ENCODE assay signal across 8 cellular contexts in genomic region chr5:174532453-174533126, GRCh38.
A peak's percentile ranks its signal among the peaks of the same experiment; 100 is the strongest.
DNase-seq lines count a peak whose midpoint lies in the region; ATAC-seq and TF ChIP-seq lines count a peak whose summit lies in the region.

No MANE protein-coding gene starts in this region.

- CTCF ChIA-PET in BJ (lab: Yijun Ruan, JAX), result no interaction called here
- CTCF ChIA-PET in CD4-positive, alpha-beta memory T cell (lab: Charles Lee; ENCODE audit: partially characterized antibody), result no interaction called here

- H3K27me3 ChIP-seq in BJ (ENCODE audit: control insufficient read depth, insufficient read depth, low read length), result no peaks in the 10 kb centered on the region
- no peaks in the 10 kb centered on the region for H3K27me3 ChIP-seq in CD4-positive, alpha-beta memory T cell (ENCODE audit: insufficient read depth, low read length)

- H3K4me3 ChIP-seq in BJ (ENCODE audit: low read depth, low read length), result no peak overlapping the region
- no peak overlapping the region for H3K4me3 ChIP-seq in CD4-positive, alpha-beta memory T cell (ENCODE audit: low read length in 2 of 2)

- no peak for ATAC-seq in HG02642 (IDR thresholded peaks at IDR 0.05; ENCODE audit: poor library complexity, unreplicated experiment)

- peaks cover 23% of the 10 kb centered on the region for H3K4me1 Mint-ChIP-seq in nephron
- peaks cover 0 to 27% (median under 1%) of the 10 kb centered on the region in 4 donors for H3K4me1 Mint-ChIP-seq in CD4-positive, alpha-beta memory T cell

- H3K4me3 Mint-ChIP-seq in nephron, result no peak overlapping the region
- H3K4me3 Mint-ChIP-seq in CD4-positive, alpha-beta memory T cell, result no peak overlapping the region

- POLR2A ChIA-PET in BJ (lab: Charles Lee), result no interaction called here
- POLR2A ChIA-PET in CD4-positive, alpha-beta memory T cell (lab: Charles Lee; ENCODE audit: partially characterized antibody), result no interaction called here

- intact Hi-C loops in CD4-positive, alpha-beta memory T cell (cut with micrococcal nuclease), result no loop called here

- no peak overlapping the region for H3K27ac ChIP-seq in CD4-positive, alpha-beta memory T cell (ENCODE audit: low read depth, low read length)

- H3K27ac Mint-ChIP-seq in nephron, result peak overlapping the region in 2 of 3 experiments; percentile 3 to 8
- no peak overlapping the region for H3K27ac Mint-ChIP-seq in CD4-positive, alpha-beta memory T cell

- H3K36me3 ChIP-seq in BJ (ENCODE audit: control insufficient read depth, insufficient read depth, low read length), result no peaks in the 10 kb centered on the region
- no peaks in the 10 kb centered on the region for H3K36me3 ChIP-seq in CD4-positive, alpha-beta memory T cell (ENCODE audit: insufficient read depth, low read length)

- peaks cover 44% of the 10 kb centered on the region for H3K27me3 Mint-ChIP-seq in nephron (ENCODE audit: low read depth)
- peaks cover 0 to 5% of the 10 kb centered on the region in 2 donors for H3K27me3 Mint-ChIP-seq in CD4-positive, alpha-beta memory T cell

- H3K4me1 ChIP-seq in CD4-positive, alpha-beta memory T cell (ENCODE audit: insufficient read depth, low read length), result peaks cover 4% of the 10 kb centered on the region

- no peak for TF ChIP-seq CTCF in BJ (IDR thresholded peaks at IDR 0.05; ENCODE audit: insufficient read depth, low read depth, low read length)
- TF ChIP-seq CTCF in nephron (IDR thresholded peaks at IDR 0.05; ENCODE audit: unreplicated experiment in 3 of 3), result no peak

- no peaks in the 10 kb centered on the region for H3K36me3 Mint-ChIP-seq in nephron (ENCODE audit: low read depth)
- H3K36me3 Mint-ChIP-seq in CD4-positive, alpha-beta memory T cell, result no peaks in the 10 kb centered on the region

- DNase-seq in BJ (ENCODE audit: low read depth) (peak; percentile 65), HuH-7 (ENCODE audit: low spot score) (peak; percentile 20), T1000 (lab: John Stamatoyannopoulos, UW) (peak; percentile 79), fibroblast of peridontal ligament (ENCODE audit: extremely low read depth) (peak; percentile 90)
- no peak for DNase-seq in stimulated activated naive CD4-positive, alpha-beta T cell treated with Interleukin-2 at 50 U/mL for 16 hours (lab: John Stamatoyannopoulos, UW)
- no peak for DNase-seq in CD4-positive, alpha-beta memory T cell

- H3K9me3 ChIP-seq in CD4-positive, alpha-beta memory T cell (ENCODE audit: control insufficient read depth in 1 of 2, low read length in 2 of 2), result no peaks in the 10 kb centered on the region

- H3K9me3 Mint-ChIP-seq in nephron, result no peaks in the 10 kb centered on the region
- peaks cover 0 to 3% (median 0%) of the 10 kb centered on the region in 8 donors for H3K9me3 Mint-ChIP-seq in CD4-positive, alpha-beta memory T cell

Comparison
In these comparisons a context has a peak if more than half of its experiments do, and no peak if none do; other contexts are left out.
1. DNase-seq: peak in BJ (single experiment), HuH-7 (single experiment), T1000 (single experiment) and fibroblast of peridontal ligament (single experiment); none in stimulated activated naive CD4-positive, alpha-beta T cell treated with Interleukin-2 at 50 U/mL for 16 hours (single experiment) and CD4-positive, alpha-beta memory T cell (0 of 5).
2. H3K27ac Mint-ChIP-seq: peak in nephron (2 of 3); none in CD4-positive, alpha-beta memory T cell (0 of 7).